14 cellular contexts compared by ENCODE assay signal in the genomic region with DNA sequence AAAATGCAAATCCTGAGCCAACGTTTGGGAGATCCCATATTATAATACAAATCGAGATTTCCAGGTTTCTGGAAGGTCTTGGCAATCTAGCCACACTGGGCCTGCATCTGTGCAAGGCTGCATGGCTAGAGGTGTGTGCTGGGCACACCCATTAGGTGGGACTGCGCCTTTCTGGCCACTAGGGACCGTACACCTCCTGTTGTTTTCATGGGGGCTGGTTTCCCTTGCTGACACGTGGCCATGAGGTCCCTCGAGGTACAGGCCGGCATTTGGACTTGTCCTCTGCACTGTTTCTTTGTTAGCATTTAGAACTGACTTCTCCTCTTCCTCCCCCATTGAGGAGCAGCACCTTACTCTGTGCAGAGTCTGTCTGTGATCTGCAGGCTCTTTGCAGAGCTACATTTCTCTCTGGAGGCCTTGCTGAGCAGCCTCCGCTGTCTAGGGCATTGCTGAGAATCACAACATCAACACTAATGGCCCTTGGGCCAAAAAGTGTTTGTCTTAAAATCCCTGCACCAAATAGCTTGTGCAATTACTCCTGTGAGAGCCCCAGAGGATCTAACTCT.
DNase-seq lines count a peak whose midpoint lies in the region; ATAC-seq and TF ChIP-seq lines count a peak whose summit lies in the region.
"Had no signal": no experiment of that assay in that cellular context is flagged by ENCODE, and none has a peak within 500 bp of the region (broad histone marks: within the 10 kb centered on the region; RNA-seq: fewer than 3 reads in every experiment).

No MANE protein-coding gene starts in this region.

- H3K9me3 ChIP-seq in right atrium auricular region (no peaks in the 10 kb centered on the region), heart right ventricle (no peaks in the 10 kb centered on the region), hepatocyte (ENCODE audit: low read depth) (no peaks in the 10 kb centered on the region)
- H3K9me3 ChIP-seq: upper lobe of left lung had no signal

- ATAC-seq in heart right ventricle (no peak), GM21717 (IDR thresholded peaks at IDR 0.05; ENCODE audit: unreplicated experiment) (no peak)
- ATAC-seq: activated T-cell treated with anti-CD3 and anti-CD28 coated beads, Interleukin-2, amount 50 U/mL, for 72 hours had no signal

- H2AFZ ChIP-seq in hepatocyte: no peak overlapping the region

- no peak overlapping the region for H3K4me2 ChIP-seq in hepatocyte

- 57 to 76% methylated on average over 8 of the region's 8 CpGs for WGBS in heart right ventricle, 2 donors
- WGBS in hepatocyte (ENCODE audit: low lambda C conversion rate, missing lambda C conversion rate): 70% methylated on average over 8 of the region's 8 CpGs

- H3K27ac ChIP-seq in right atrium auricular region (no peak overlapping the region), heart right ventricle (no peak overlapping the region), hepatocyte (peak overlapping the region; percentile 13)

- H3K4me1 ChIP-seq in right atrium auricular region (peaks cover 0 to 6% of the 10 kb centered on the region in 2 donors), heart right ventricle (peaks cover 0 to 7% (median 0%) of the 10 kb centered on the region in 9 donors), hepatocyte (ENCODE audit: insufficient read depth) (peaks cover 38% of the 10 kb centered on the region)

- H3K27me3 ChIP-seq in right atrium auricular region (no peaks in the 10 kb centered on the region), heart right ventricle (no peaks in the 10 kb centered on the region), hepatocyte (no peaks in the 10 kb centered on the region)
- H3K27me3 ChIP-seq: upper lobe of left lung had no signal

- H3K4me3 ChIP-seq in right atrium auricular region: no peak overlapping the region
- H3K4me3 ChIP-seq in heart right ventricle: no peak overlapping the region
- no peak overlapping the region for H3K4me3 ChIP-seq in hepatocyte
- H3K4me3 ChIP-seq: upper lobe of left lung had no signal

- no peaks in the 10 kb centered on the region for H3K36me3 ChIP-seq in right atrium auricular region
- no peaks in the 10 kb centered on the region for H3K36me3 ChIP-seq in heart right ventricle
- H3K36me3 ChIP-seq in hepatocyte (replicated peaks; ENCODE audit: insufficient read depth, low read depth): no peaks in the 10 kb centered on the region
- H3K36me3 ChIP-seq: upper lobe of left lung had no signal

- H3K9me2 ChIP-seq in hepatocyte (replicated peaks; ENCODE audit: insufficient read depth): no peaks in the 10 kb centered on the region

- DNase-seq in right atrium auricular region (ENCODE audit: low spot score) (peak; percentile 28), heart right ventricle (no peak), NCI-H128 (lab: John Stamatoyannopoulos, UW; ENCODE audit: unreplicated experiment) (peak; percentile 18), hepatocyte (ENCODE audit: low spot score) (no peak), NCI-H2029 treated with DMSO at 0.1 percent for 48 hours (lab: John Stamatoyannopoulos, UW) (no peak), GOT3 (lab: John Stamatoyannopoulos, UW) (no peak), GDM1 (lab: John Stamatoyannopoulos, UW) (no peak)
- DNase-seq: activated CD4-positive, alpha-beta T cell treated with anti-CD3 and anti-CD28 coated beads, Interleukin-2, amount 50 U/mL, for 1 hour; activated T-cell treated with anti-CD3 and anti-CD28 coated beads, Interleukin-2, amount 50 U/mL, for 72 hours; Kasumi-1; NCI-H2107; stimulated activated CD4-positive, alpha-beta T cell treated with anti-CD3 and anti-CD28 coated beads, Interleukin-4, amount 100 ng/mL, for 4 hours; upper lobe of left lung had no signal

- H4K20me1 ChIP-seq in hepatocyte (ENCODE audit: insufficient read depth, poor library complexity, severe bottlenecking): no peaks in the 10 kb centered on the region

- peaks cover 70% of the 10 kb centered on the region for H3K79me2 ChIP-seq in hepatocyte

- TF ChIP-seq CTCF in right atrium auricular region (IDR thresholded peaks at IDR 0.05) (no peak), heart right ventricle (IDR thresholded peaks at IDR 0.05) (no peak), hepatocyte (IDR thresholded peaks at IDR 0.05; ENCODE audit: poor library complexity) (no peak)

- intact Hi-C loops in heart right ventricle (cut with DNase I): loop anchor here in 1 of 10 donors (5.0 kb wide), 1 partner anchor 33 kb away; no protein-coding TSS in a partner anchor

Comparison
In these comparisons a context has a peak if more than half of its experiments do, and no peak if none do; other contexts are left out.
1. DNase-seq: peak in right atrium auricular region (single experiment) and NCI-H128 (single experiment); none in heart right ventricle (0 of 2), hepatocyte (single experiment), NCI-H2029 treated with DMSO at 0.1 percent for 48 hours (single experiment), GOT3 (single experiment) and GDM1 (single experiment).